In the genomic region with DNA sequence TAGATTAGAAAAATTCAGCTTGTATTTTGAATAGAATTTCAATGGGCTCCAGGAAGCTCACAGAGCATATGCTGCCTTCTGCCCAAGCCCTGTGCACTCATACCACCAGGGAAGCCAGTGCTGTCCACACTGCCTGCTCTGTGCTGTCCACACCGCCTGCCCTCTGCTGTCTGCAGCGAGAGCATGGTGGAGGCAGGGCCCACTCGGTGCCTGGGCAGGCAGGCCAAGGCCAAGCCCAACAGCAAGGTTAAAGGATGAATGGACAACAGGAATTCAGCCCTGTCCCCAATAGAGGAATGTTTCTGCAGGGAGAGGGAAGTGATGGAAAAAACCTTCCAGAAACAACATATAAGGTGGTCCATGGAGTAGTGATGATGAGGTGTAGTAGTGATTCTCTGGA, we compare ENCODE assay signal across 21 cellular contexts.
"Had no signal": no experiment of that assay in that cellular context is flagged by ENCODE, and none has a peak within 500 bp of the region (broad histone marks: within the 10 kb centered on the region; RNA-seq: fewer than 3 reads in every experiment).

No MANE protein-coding gene starts in this region.

- H3K9ac ChIP-seq: KMS-11 had no signal

- H3K27ac ChIP-seq: KMS-11 had no signal

- DNase-seq: activated B cell treated with CpG ODN at 0.5 μM for 24 hours; activated CD4-positive, alpha-beta T cell treated with anti-CD3 and anti-CD28 coated beads for 1 hour; activated CD4-positive, alpha-beta T cell treated with anti-CD3 and anti-CD28 coated beads, Interleukin-2, amount 10 ng/mL, durations not matched to agents 24 days and 14 days; activated CD4-positive, alpha-beta T cell treated with anti-CD3 and anti-CD28 coated beads, Interleukin-2, amount 50 U/mL, for 48 hours; activated CD8-positive, alpha-beta memory T cell treated with anti-CD3 and anti-CD28 coated beads, Interleukin-2, amount 10 ng/mL, durations not matched to agents 7 days and 5 days; activated effector memory CD4-positive, alpha-beta T cell treated with Interleukin-2 at 50 U/mL for 16 hours; activated naive CD4-positive, alpha-beta T cell; activated T-cell treated with anti-CD3 and anti-CD28 coated beads, Interleukin-2, amount 50 U/mL, for 24 hours; MG63; NCI-H1436; NCI-H1694 treated with DMSO at 0.1 percent for 48 hours; NCI-H2029 treated with DMSO at 0.1 percent for 48 hours; NCI-H345; NCI-H510A; NCI-H82; SIG-M5; T-cell; T-helper 2 cell; T1000 had no signal

- FAIRE-seq: TTC549 had no signal

- H3K4me3 ChIP-seq: MG63 had no signal

- H3K36me3 ChIP-seq: MG63 had no signal

- H3K27me3 ChIP-seq: MG63 had no signal

- H3K4me2 ChIP-seq: KMS-11 had no signal

- ATAC-seq: activated CD8-positive, alpha-beta memory T cell treated with anti-CD3 and anti-CD28 coated beads, Interleukin-2, amount 10 ng/mL, durations not matched to agents 7 days and 5 days; T-cell had no signal
